1 cellular context compared by ENCODE assay signal in genomic region chr14:55813635-55814034, GRCh38.
TF ChIP-seq lines count a peak whose summit lies in the region.

No MANE protein-coding gene starts in this region.

TF ChIP-seq in HepG2, 621 proteins besides CTCF, POLR2A, EP300 and RAD21 (continued from another document):
- TF ChIP-seq ZNF275 (CRISPR knock-in tag; IDR thresholded peaks at IDR 0.05; ENCODE audit: borderline replicate concordance): no peak
- TF ChIP-seq, protein P1, sequence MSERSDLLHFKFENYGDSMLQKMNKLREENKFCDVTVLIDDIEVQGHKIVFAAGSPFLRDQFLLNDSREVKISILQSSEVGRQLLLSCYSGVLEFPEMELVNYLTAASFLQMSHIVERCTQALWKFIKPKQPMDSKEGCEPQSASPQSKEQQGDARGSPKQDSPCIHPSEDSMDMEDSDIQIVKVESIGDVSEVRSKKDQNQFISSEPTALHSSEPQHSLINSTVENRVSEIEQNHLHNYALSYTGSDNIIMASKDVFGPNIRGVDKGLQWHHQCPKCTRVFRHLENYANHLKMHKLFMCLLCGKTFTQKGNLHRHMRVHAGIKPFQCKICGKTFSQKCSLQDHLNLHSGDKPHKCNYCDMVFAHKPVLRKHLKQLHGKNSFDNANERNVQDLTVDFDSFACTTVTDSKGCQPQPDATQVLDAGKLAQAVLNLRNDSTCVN (CRISPR knock-in tag; IDR thresholded peaks at IDR 0.05; ENCODE audit: borderline replicate concordance): no peak
- TF ChIP-seq PCBP2 (optimal IDR thresholded peaks at IDR 0.05; ENCODE audit: low read depth, low read length, poor library complexity, severe bottlenecking): no peak
- no peak for TF ChIP-seq CHD4 (IDR thresholded peaks at IDR 0.05; ENCODE audit: borderline replicate concordance, low read length)
- no peak for TF ChIP-seq ZNF234 (CRISPR knock-in tag; conservative IDR thresholded peaks at IDR 0.05)
- no peak for TF ChIP-seq ZKSCAN5 (CRISPR knock-in tag; IDR thresholded peaks at IDR 0.05)
- no peak for TF ChIP-seq ZNF264 (CRISPR knock-in tag; IDR thresholded peaks at IDR 0.05)
- TF ChIP-seq NBN (conservative IDR thresholded peaks at IDR 0.05): no peak
- TF ChIP-seq ZNF598 (CRISPR knock-in tag; IDR thresholded peaks at IDR 0.05; ENCODE audit: borderline replicate concordance): no peak
- TF ChIP-seq SUZ12 (IDR thresholded peaks at IDR 0.05; ENCODE audit: low read depth, low read length): no peak
- TF ChIP-seq ZNF7 (CRISPR knock-in tag; IDR thresholded peaks at IDR 0.05): no peak
- TF ChIP-seq, protein P2, sequence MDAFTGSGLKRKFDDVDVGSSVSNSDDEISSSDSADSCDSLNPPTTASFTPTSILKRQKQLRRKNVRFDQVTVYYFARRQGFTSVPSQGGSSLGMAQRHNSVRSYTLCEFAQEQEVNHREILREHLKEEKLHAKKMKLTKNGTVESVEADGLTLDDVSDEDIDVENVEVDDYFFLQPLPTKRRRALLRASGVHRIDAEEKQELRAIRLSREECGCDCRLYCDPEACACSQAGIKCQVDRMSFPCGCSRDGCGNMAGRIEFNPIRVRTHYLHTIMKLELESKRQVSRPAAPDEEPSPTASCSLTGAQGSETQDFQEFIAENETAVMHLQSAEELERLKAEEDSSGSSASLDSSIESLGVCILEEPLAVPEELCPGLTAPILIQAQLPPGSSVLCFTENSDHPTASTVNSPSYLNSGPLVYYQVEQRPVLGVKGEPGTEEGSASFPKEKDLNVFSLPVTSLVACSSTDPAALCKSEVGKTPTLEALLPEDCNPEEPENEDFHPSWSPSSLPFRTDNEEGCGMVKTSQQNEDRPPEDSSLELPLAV (CRISPR knock-in tag; conservative IDR thresholded peaks at IDR 0.05; ENCODE audit: low read depth): no peak
- no peak for TF ChIP-seq TRIM22 (IDR thresholded peaks at IDR 0.05)
- no peak for TF ChIP-seq ZC3H13 (CRISPR knock-in tag; IDR thresholded peaks at IDR 0.05)
- TF ChIP-seq, protein P3, sequence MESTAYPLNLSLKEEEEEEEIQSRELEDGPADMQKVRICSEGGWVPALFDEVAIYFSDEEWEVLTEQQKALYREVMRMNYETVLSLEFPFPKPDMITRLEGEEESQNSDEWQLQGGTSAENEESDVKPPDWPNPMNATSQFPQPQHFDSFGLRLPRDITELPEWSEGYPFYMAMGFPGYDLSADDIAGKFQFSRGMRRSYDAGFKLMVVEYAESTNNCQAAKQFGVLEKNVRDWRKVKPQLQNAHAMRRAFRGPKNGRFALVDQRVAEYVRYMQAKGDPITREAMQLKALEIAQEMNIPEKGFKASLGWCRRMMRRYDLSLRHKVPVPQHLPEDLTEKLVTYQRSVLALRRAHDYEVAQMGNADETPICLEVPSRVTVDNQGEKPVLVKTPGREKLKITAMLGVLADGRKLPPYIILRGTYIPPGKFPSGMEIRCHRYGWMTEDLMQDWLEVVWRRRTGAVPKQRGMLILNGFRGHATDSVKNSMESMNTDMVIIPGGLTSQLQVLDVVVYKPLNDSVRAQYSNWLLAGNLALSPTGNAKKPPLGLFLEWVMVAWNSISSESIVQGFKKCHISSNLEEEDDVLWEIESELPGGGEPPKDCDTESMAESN (CRISPR knock-in tag; conservative IDR thresholded peaks at IDR 0.05): no peak
